In genomic region chr6:125919618-125920017, GRCh38 we compare ENCODE assay signal across 8 cellular contexts. TPM values are rescaled to one million over a fixed set of nuclear protein-coding genes. Genes with fewer than 3 reads are reported as not detected.
DNase-seq lines count a peak whose midpoint lies in the region; ATAC-seq and TF ChIP-seq lines count a peak whose summit lies in the region.

No MANE protein-coding gene starts in this region.

- peak overlapping the region; percentile 87 for H3K4me3 Mint-ChIP-seq in activated T-cell treated with anti-CD3 and anti-CD28 coated beads, Interleukin-2, amount 50 U/mL, for 4 hours
- peak overlapping the region; percentile 89 for H3K4me3 Mint-ChIP-seq in T-helper 17 cell

- DNase-seq in activated T-cell treated with anti-CD3 and anti-CD28 coated beads, Interleukin-2, amount 50 U/mL, for 4 hours = no peak
- DNase-seq in activated T-cell treated with anti-CD3 and anti-CD28 coated beads for 4 hours (no peak), T-helper 17 cell (no peak), tibial artery (no peak), HEK293T (ENCODE audit: extremely low spot score) (no peak), hippocampal formation (lab: John Stamatoyannopoulos, UW) (no peak)

- H3K27ac ChIP-seq in gastroesophageal sphincter (peak overlapping the region in 3 of 4 donors; percentile 63 to 71 (median 69)), tibial artery (peak overlapping the region; percentile 62 to 66)

- H3K4me1 Mint-ChIP-seq in activated T-cell treated with anti-CD3 and anti-CD28 coated beads, Interleukin-2, amount 50 U/mL, for 4 hours (ENCODE audit: low read depth) = peaks cover 37% of the 10 kb centered on the region
- H3K4me1 Mint-ChIP-seq in T-helper 17 cell = peaks cover 29% of the 10 kb centered on the region

- no peaks in the 10 kb centered on the region for H3K27me3 Mint-ChIP-seq in activated T-cell treated with anti-CD3 and anti-CD28 coated beads, Interleukin-2, amount 50 U/mL, for 4 hours (ENCODE audit: low read depth)
- H3K27me3 Mint-ChIP-seq in T-helper 17 cell = no peaks in the 10 kb centered on the region

- H3K4me1 ChIP-seq in gastroesophageal sphincter = peaks cover 0 to 9% (median 0%) of the 10 kb centered on the region in 3 donors
- peaks cover 0 to 7% (median 2%) of the 10 kb centered on the region in 4 donors for H3K4me1 ChIP-seq in tibial artery

- TF ChIP-seq CTCF in gastroesophageal sphincter (IDR thresholded peaks at IDR 0.05) = no peak
- no peak for TF ChIP-seq CTCF in tibial artery (IDR thresholded peaks at IDR 0.05)

- H3K36me3 Mint-ChIP-seq in activated T-cell treated with anti-CD3 and anti-CD28 coated beads, Interleukin-2, amount 50 U/mL, for 4 hours (ENCODE audit: insufficient read depth) = peaks cover 54% of the 10 kb centered on the region
- H3K36me3 Mint-ChIP-seq in T-helper 17 cell (ENCODE audit: low read depth) = peaks cover 12% of the 10 kb centered on the region

- H3K4me3 ChIP-seq in gastroesophageal sphincter (peak overlapping the region in 1 of 2 donors; percentile 21), tibial artery (peak overlapping the region; percentile 38)

- 61 to 75% methylated on average over 3 of the region's 3 CpGs for WGBS in gastroesophageal sphincter (ENCODE audit: low coverage in 1 of 2), 2 donors

- CTCF ChIA-PET in HEK293T (lab: Yijun Ruan, JAX) = interaction anchor here (0.6 to 1.9 kb wide), 3 partner anchors 13 to 728 kb away, joined by 3 to 8 read pairs (median 6); no protein-coding TSS in a partner anchor

- TF ChIP-seq POLR2A in gastroesophageal sphincter (IDR thresholded peaks at IDR 0.05) = no peak

- POLR2A ChIA-PET in HEK293T (lab: Yijun Ruan, JAX) = interaction anchor here (0.9 to 1.4 kb wide), 4 partner anchors 27 to 39 kb away, joined by 3 to 7 read pairs (median 5); partner anchors contain the start of gene HINT3

- intact Hi-C loops in tibial artery (cut with DNase I; ENCODE audit: low total_unique reads) = loop anchor here (2.0 kb wide), 1 partner anchor 53 kb away; no protein-coding TSS in a partner anchor

- H3K27me3 ChIP-seq in gastroesophageal sphincter (no peaks in the 10 kb centered on the region), tibial artery (no peaks in the 10 kb centered on the region)

- no peaks in the 10 kb centered on the region for H3K9me3 Mint-ChIP-seq in activated T-cell treated with anti-CD3 and anti-CD28 coated beads, Interleukin-2, amount 50 U/mL, for 4 hours

- H3K27ac Mint-ChIP-seq in T-helper 17 cell = peak overlapping the region; percentile 97

- H3K9me3 ChIP-seq in T-helper 17 cell (ENCODE audit: control insufficient read depth, low read length, poor library complexity, severe bottlenecking) (no peaks in the 10 kb centered on the region), gastroesophageal sphincter (no peaks in the 10 kb centered on the region), tibial artery (no peaks in the 10 kb centered on the region)

- H3K36me3 ChIP-seq in gastroesophageal sphincter (peaks cover 0 to 80% of the 10 kb centered on the region in 2 donors), tibial artery (peaks cover 46 to 65% (median 51%) of the 10 kb centered on the region in 3 donors)

- TF ChIP-seq EP300 in gastroesophageal sphincter (IDR thresholded peaks at IDR 0.05) = no peak

- peak in 1 of 2 donors; percentile 3 for ATAC-seq in activated T-cell treated with anti-CD3 and anti-CD28 coated beads, Interleukin-2, amount 50 U/mL, for 4 hours
- ATAC-seq in T-helper 17 cell = no peak
- no peak for ATAC-seq in gastroesophageal sphincter
- ATAC-seq in GM21360 (IDR thresholded peaks at IDR 0.05; ENCODE audit: unreplicated experiment) = no peak

TF ChIP-seq in HEK293T, 16 proteins besides CTCF, POLR2A, EP300 and RAD21:
- no peak for TF ChIP-seq ELF4 (IDR thresholded peaks at IDR 0.05)
- no peak for TF ChIP-seq L3MBTL2 (conservative IDR thresholded peaks at IDR 0.05)
- TF ChIP-seq NFRKB (IDR thresholded peaks at IDR 0.05) = no peak
- TF ChIP-seq FOXA1 (IDR thresholded peaks at IDR 0.05) = no peak
- TF ChIP-seq LEF1 (IDR thresholded peaks at IDR 0.05; ENCODE audit: borderline replicate concordance) = no peak
- TF ChIP-seq FOXM1 (IDR thresholded peaks at IDR 0.05; ENCODE audit: borderline replicate concordance) = no peak
- no peak for TF ChIP-seq CTBP1 (IDR thresholded peaks at IDR 0.05; ENCODE audit: borderline replicate concordance)
- no peak for TF ChIP-seq HDGF (IDR thresholded peaks at IDR 0.05; ENCODE audit: borderline replicate concordance)
- no peak for TF ChIP-seq BHLHE40 (IDR thresholded peaks at IDR 0.05; ENCODE audit: borderline replicate concordance)

RNA-seq across cellular contexts. Expression of gene HINT3, which starts 37.0 kb away (rescaled TPM):
- 10 to 100 TPM; 12.8 to 13.9 (median 13.7) TPM for total RNA-seq in activated T-cell treated with anti-CD3 and anti-CD28 coated beads, Interleukin-2, amount 50 U/mL, for 4 hours
- total RNA-seq in T-helper 17 cell (10 to 100 TPM in 1 of 2 donors, 1 to 10 TPM in 1; 7.6 to 10.6 TPM), gastroesophageal sphincter (10 to 100 TPM; 31.0 to 54.8 (median 46.2) TPM)
